ENCODE assay signal across 15 cellular contexts in the genomic region with DNA sequence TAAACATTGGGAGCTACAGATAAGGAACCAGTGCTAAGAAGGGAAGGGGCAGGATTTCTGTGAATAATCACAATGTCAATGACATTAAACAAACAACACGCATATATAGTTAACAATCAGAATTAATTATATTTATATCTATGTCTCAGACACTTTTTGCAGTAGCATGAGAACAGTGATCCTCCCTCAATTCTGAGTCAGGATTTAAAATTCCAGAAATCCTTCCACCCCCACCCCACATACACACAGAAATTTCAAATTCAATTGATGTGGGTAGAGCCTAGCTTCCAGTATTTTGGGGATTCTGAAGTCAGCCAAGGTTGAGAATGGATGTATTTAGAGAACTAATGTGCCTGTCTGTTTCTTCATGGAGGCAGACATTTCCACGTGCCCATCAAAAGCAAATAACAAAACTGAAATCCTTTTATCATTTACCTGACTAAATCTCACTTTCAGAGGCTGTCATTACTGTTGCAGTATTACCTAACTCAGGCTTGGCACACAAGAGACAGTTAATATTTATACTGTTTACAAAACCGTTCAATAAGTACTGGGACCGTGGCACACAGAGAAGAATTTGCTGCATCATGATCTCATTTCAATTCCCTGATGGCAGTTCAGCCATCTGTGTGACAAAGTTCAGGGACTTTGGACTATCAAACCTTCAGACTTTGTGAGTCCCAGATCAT.
DNase-seq lines count a peak whose midpoint lies in the region; ATAC-seq, FAIRE-seq and TF ChIP-seq lines count a peak whose summit lies in the region.
"Had no signal": no experiment of that assay in that cellular context is flagged by ENCODE, and none has a peak within 500 bp of the region (broad histone marks: within the 10 kb centered on the region; RNA-seq: fewer than 3 reads in every experiment).

No MANE protein-coding gene starts in this region.

- POLR2A ChIA-PET in GM12878 (lab: Charles Lee) (no interaction called here), WTC11 (lab: Charles Lee) (no interaction called here)

- DNase-seq in GM12878 (ENCODE audit: low read depth, low spot score), result no peak
- DNase-seq in putamen (ENCODE audit: low spot score), result peak; percentile 65
- no peak for DNase-seq in WTC11 (ENCODE audit: low spot score)
- DNase-seq: activated CD4-positive, alpha-beta T cell treated with anti-CD3 and anti-CD28 coated beads for 1 hour; DMS79; esophagus squamous epithelium; HCEC 1CT; naive thymus-derived CD4-positive, alpha-beta T cell; NCI-H774; stimulated activated naive CD8-positive, alpha-beta T cell treated with anti-CD3 and anti-CD28 coated beads, Interleukin-15, Interleukin-2, amounts not matched to agents 100 U/mL and 50 U/mL, for 24 hours had no signal

- SMC1A ChIA-PET in GM12878 (lab: Charles Lee; ENCODE audit: uncharacterized antibody, unreplicated experiment), result interaction anchor here (1.5 kb wide), 1 partner anchor 486 kb away, joined by 3 read pairs; no protein-coding TSS in a partner anchor

- no peak overlapping the region for H3K9ac ChIP-seq in GM12878 (ENCODE audit: control insufficient read depth, insufficient read depth, low read length)

- intact Hi-C loops in GM12878 (cut with micrococcal nuclease; ENCODE audit: unreplicated experiment), result no loop called here

- RAD21 ChIA-PET in GM12878 (lab: Charles Lee; ENCODE audit: unreplicated experiment), result no interaction called here

- H3K4me2 ChIP-seq in GM12878 (ENCODE audit: control insufficient read depth, insufficient read depth), result peak overlapping the region; percentile 86; the same call in 1 of the 2 replicates

- no peaks in the 10 kb centered on the region for H4K20me1 ChIP-seq in GM12878 (ENCODE audit: control insufficient read depth, insufficient read depth)

- H3K36me3 Mint-ChIP-seq in WTC11, result no peaks in the 10 kb centered on the region
- H3K36me3 Mint-ChIP-seq: naive thymus-derived CD4-positive, alpha-beta T cell had no signal

- no peak for FAIRE-seq in GM12878 (lab: Jason Lieb, UNC)

- no peaks in the 10 kb centered on the region for H3K9me3 Mint-ChIP-seq in WTC11

- no peaks in the 10 kb centered on the region for H3K36me3 ChIP-seq in GM12878 (ENCODE audit: control insufficient read depth in 2 of 2, insufficient read depth in 2 of 2, low read length in 1 of 2)
- H3K36me3 ChIP-seq: esophagus squamous epithelium had no signal

- H3K4me1 ChIP-seq in GM12878 (ENCODE audit: control insufficient read depth, insufficient read depth, low read length), result peaks cover 19% of the 10 kb centered on the region; the same call in 1 of the 2 replicates
- H3K4me1 ChIP-seq: esophagus squamous epithelium had no signal

- BruUV-seq in GM12878 (replicated peaks; lab: Mats Ljungman, UMichigan), result no TSS peak

- peaks cover 0 to 4% of the 10 kb centered on the region in 2 experiments; a peak in 1 of 4 replicates for H3K27me3 ChIP-seq in GM12878 (replicated peaks in 1 of 2; ENCODE audit: control insufficient read depth in 2 of 2, insufficient read depth in 2 of 2, low read length in 1 of 2)
- H3K27me3 ChIP-seq: esophagus squamous epithelium had no signal

- no peak for TF ChIP-seq POLR2A in GM12878 (IDR thresholded peaks at IDR 0.05; ENCODE audit: low read depth, low read length)

- H3K4me3 ChIP-seq in GM12878, result no peak overlapping the region
- H3K4me3 ChIP-seq: esophagus squamous epithelium had no signal

- H3K9me3 ChIP-seq in GM12878 (replicated peaks; ENCODE audit: control insufficient read depth, insufficient read depth, low read length), result no peaks in the 10 kb centered on the region
- H3K9me3 ChIP-seq: esophagus squamous epithelium had no signal

- peaks cover 16% of the 10 kb centered on the region for H3K27me3 Mint-ChIP-seq in WTC11 (ENCODE audit: low read depth)

- TF ChIP-seq EP300 in GM12878 (IDR thresholded peaks at IDR 0.05; ENCODE audit: borderline replicate concordance in 1 of 2, control insufficient read depth in 1 of 2, low read depth in 2 of 2, low read length in 2 of 2), result no peak

- no peak overlapping the region for H3K27ac Mint-ChIP-seq in WTC11
- H3K27ac Mint-ChIP-seq: naive thymus-derived CD4-positive, alpha-beta T cell had no signal

- CTCF ChIA-PET in GM12878 (lab: Yijun Ruan, JAX) (interaction anchor here (1.8 kb wide), 1 partner anchor 138 kb away, joined by 4 read pairs; no protein-coding TSS in a partner anchor), WTC11 (lab: Charles Lee) (interaction anchor here (1.1 kb wide), 1 partner anchor 138 kb away, joined by 3 read pairs; no protein-coding TSS in a partner anchor)

- no peak overlapping the region for H3K4me3 Mint-ChIP-seq in WTC11
- H3K4me3 Mint-ChIP-seq: naive thymus-derived CD4-positive, alpha-beta T cell had no signal

- H2AFZ ChIP-seq in GM12878 (ENCODE audit: control insufficient read depth, low read depth, low read length), result no peak overlapping the region

- no peak overlapping the region for H3K27ac ChIP-seq in GM12878 (ENCODE audit: control insufficient read depth, insufficient read depth)
- H3K27ac ChIP-seq: esophagus squamous epithelium had no signal

- TF ChIP-seq CTCF in GM12878 (IDR thresholded peaks at IDR 0.05 in 2 of 3, conservative IDR thresholded peaks at IDR 0.05 in 1 of 3; ENCODE audit: control insufficient read depth in 2 of 3, extremely low read depth in 1 of 3, insufficient read depth in 1 of 3, low read depth in 3 of 3, low read length in 3 of 3) (no peak), WTC11 (IDR thresholded peaks at IDR 0.05) (no peak)

- peaks cover 8% of the 10 kb centered on the region for H3K4me1 Mint-ChIP-seq in WTC11
- H3K4me1 Mint-ChIP-seq: naive thymus-derived CD4-positive, alpha-beta T cell had no signal

- no peaks in the 10 kb centered on the region for H3K79me2 ChIP-seq in GM12878 (ENCODE audit: control insufficient read depth, insufficient read depth, low read length)

- no peak for TF ChIP-seq RAD21 in GM12878 (IDR thresholded peaks at IDR 0.05; ENCODE audit: insufficient read depth, low read depth, low read length)

- 37% methylated on average over 4 of the region's 4 CpGs for WGBS in GM12878 (ENCODE audit: insufficient coverage, insufficient replicate concordance, low lambda C conversion rate, missing lambda C conversion rate)

- in situ Hi-C loops in GM12878 (cut with MboI), result no loop called here

- peak; percentile 59 for ATAC-seq in GM19025 (IDR thresholded peaks at IDR 0.05; ENCODE audit: low read depth, unreplicated experiment)
- peak; percentile 74 for ATAC-seq in HG03064 (IDR thresholded peaks at IDR 0.05; ENCODE audit: low read depth, unreplicated experiment)
- ATAC-seq in GM12878, result peak; percentile 72
- ATAC-seq in WTC11, result no peak
- ATAC-seq in GM21529 (IDR thresholded peaks at IDR 0.05; ENCODE audit: unreplicated experiment), result no peak
- ATAC-seq in HG02970 (IDR thresholded peaks at IDR 0.05; ENCODE audit: low FRiP score, unreplicated experiment), result no peak
- ATAC-seq in HG02588 (IDR thresholded peaks at IDR 0.05; ENCODE audit: unreplicated experiment), result no peak
- ATAC-seq: naive thymus-derived CD4-positive, alpha-beta T cell; stimulated activated naive CD8-positive, alpha-beta T cell treated with anti-CD3 and anti-CD28 coated beads, Interleukin-15, Interleukin-2, amounts not matched to agents 100 U/mL and 50 U/mL, for 24 hours had no signal

TF ChIP-seq in GM12878, 131 proteins besides CTCF, POLR2A, EP300 and RAD21:
- no peak for TF ChIP-seq CBX5 (IDR thresholded peaks at IDR 0.05; ENCODE audit: low read depth)

TF ChIP-seq in WTC11, 78 proteins besides CTCF, POLR2A, EP300 and RAD21 (continues in another document):
- TF ChIP-seq GRHL2 (CRISPR knock-in tag; IDR thresholded peaks at IDR 0.05; ENCODE audit: insufficient replicate concordance, severe bottlenecking) (no peak), CREM (CRISPR knock-in tag; IDR thresholded peaks at IDR 0.05) (no peak), IRF2 (CRISPR knock-in tag; IDR thresholded peaks at IDR 0.05; ENCODE audit: borderline replicate concordance, low read depth) (no peak), RELA (CRISPR knock-in tag; IDR thresholded peaks at IDR 0.05; ENCODE audit: borderline replicate concordance) (no peak), NFYB (CRISPR knock-in tag; conservative IDR thresholded peaks at IDR 0.05; ENCODE audit: low read depth) (no peak), OVOL2 (CRISPR knock-in tag; IDR thresholded peaks at IDR 0.05; ENCODE audit: borderline replicate concordance) (no peak), ZNF138 (CRISPR knock-in tag; conservative IDR thresholded peaks at IDR 0.05) (no peak), ESRRA (CRISPR knock-in tag; IDR thresholded peaks at IDR 0.05; ENCODE audit: borderline replicate concordance) (no peak)
- TF ChIP-seq, protein P1, sequence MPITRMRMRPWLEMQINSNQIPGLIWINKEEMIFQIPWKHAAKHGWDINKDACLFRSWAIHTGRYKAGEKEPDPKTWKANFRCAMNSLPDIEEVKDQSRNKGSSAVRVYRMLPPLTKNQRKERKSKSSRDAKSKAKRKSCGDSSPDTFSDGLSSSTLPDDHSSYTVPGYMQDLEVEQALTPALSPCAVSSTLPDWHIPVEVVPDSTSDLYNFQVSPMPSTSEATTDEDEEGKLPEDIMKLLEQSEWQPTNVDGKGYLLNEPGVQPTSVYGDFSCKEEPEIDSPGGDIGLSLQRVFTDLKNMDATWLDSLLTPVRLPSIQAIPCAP (CRISPR knock-in tag; IDR thresholded peaks at IDR 0.05), result no peak
- TF ChIP-seq, protein P2, sequence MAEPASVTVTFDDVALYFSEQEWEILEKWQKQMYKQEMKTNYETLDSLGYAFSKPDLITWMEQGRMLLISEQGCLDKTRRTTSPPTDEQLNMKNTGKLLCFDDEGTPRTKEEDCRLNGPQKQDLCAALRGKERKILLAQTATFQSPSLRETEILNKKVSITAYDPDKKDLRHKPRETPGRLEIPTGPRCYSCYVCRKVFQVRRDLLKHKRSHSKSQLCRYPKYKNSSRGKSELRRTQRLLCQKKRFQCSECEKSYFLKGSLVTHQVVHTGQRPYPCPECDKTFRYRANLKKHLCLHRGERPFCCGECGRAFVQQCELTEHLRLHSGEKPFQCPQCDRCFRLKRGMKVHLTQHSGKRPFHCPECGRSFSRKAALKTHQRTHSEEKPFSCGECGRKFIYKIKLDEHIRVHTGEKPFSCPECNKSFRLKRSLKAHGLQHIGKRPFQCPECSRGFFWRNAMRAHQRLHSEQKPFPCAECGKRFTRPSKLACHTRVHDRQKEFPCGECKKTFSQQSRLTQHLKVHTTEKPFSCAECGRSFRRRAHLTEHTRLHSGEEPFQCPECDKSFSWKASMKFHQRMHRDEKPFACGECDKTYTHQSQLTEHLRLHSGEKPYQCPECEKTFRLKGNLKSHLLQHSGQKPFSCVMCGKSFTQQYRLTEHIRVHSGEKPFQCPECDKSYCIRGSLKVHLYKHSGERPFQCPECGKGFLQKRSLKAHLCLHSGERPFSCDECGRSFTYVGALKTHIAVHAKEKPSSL (CRISPR knock-in tag; conservative IDR thresholded peaks at IDR 0.05), result no peak
- TF ChIP-seq, protein P3, sequence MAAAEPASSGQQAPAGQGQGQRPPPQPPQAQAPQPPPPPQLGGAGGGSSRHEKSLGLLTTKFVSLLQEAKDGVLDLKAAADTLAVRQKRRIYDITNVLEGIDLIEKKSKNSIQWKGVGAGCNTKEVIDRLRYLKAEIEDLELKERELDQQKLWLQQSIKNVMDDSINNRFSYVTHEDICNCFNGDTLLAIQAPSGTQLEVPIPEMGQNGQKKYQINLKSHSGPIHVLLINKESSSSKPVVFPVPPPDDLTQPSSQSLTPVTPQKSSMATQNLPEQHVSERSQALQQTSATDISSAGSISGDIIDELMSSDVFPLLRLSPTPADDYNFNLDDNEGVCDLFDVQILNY (CRISPR knock-in tag; IDR thresholded peaks at IDR 0.05), result no peak

Comparison
In these comparisons a context has a peak if more than half of its experiments do, and no peak if none do; other contexts are left out.
1. ATAC-seq: peak in GM19025 (single experiment), HG03064 (single experiment) and GM12878 (single experiment); none in WTC11 (single experiment), GM21529 (single experiment), HG02970 (single experiment) and HG02588 (single experiment).